8 cellular contexts compared by ENCODE assay signal in genomic region chr9:42420324-42420723, GRCh38.
DNase-seq lines count a peak whose midpoint lies in the region; ATAC-seq and FAIRE-seq lines count a peak whose summit lies in the region.
"Not testable (repeated sequence)": the region's sequence is repeated elsewhere in the genome, so short reads cannot be mapped to it uniquely, and the experiment has no call there.

No MANE protein-coding gene starts in this region.

- DNase-seq in frontal cortex (ENCODE audit: low spot score in 2 of 2), result not testable (repeated sequence)

- peak; percentile 86 for FAIRE-seq in frontal cortex (lab: Jason Lieb, UNC)

- peak; percentile 75 for ATAC-seq in GM18508 (IDR thresholded peaks at IDR 0.05; ENCODE audit: insufficient read depth, unreplicated experiment)
- peak; percentile 70 for ATAC-seq in GM19035 (IDR thresholded peaks at IDR 0.05; ENCODE audit: unreplicated experiment)
- peak; percentile 78 for ATAC-seq in GM21367 (IDR thresholded peaks at IDR 0.05; ENCODE audit: unreplicated experiment)
- ATAC-seq in GM21717 (IDR thresholded peaks at IDR 0.05; ENCODE audit: unreplicated experiment), result peak; percentile 69
- ATAC-seq in HG02884 (IDR thresholded peaks at IDR 0.05; ENCODE audit: unreplicated experiment), result peak; percentile 82
- ATAC-seq in HG03175 (IDR thresholded peaks at IDR 0.05; ENCODE audit: unreplicated experiment), result peak; percentile 88
- peak; percentile 59 for ATAC-seq in HG03571 (IDR thresholded peaks at IDR 0.05; ENCODE audit: unreplicated experiment)
